14 cellular contexts compared by ENCODE assay signal in genomic region chr2:134283701-134284100, GRCh38. TPM values are rescaled to one million over a fixed set of nuclear protein-coding genes. Genes with fewer than 3 reads are reported as not detected.
A peak's percentile ranks its signal among the peaks of the same experiment; 100 is the strongest.
DNase-seq lines count a peak whose midpoint lies in the region; ATAC-seq and TF ChIP-seq lines count a peak whose summit lies in the region.
"Had no signal": no experiment of that assay in that cellular context is flagged by ENCODE, and none has a peak within 500 bp of the region (broad histone marks: within the 10 kb centered on the region; RNA-seq: fewer than 3 reads in every experiment).

No MANE protein-coding gene starts in this region.

- H3K27ac Mint-ChIP-seq in natural killer cell treated with Interleukin-12 subunit alpha and Interleukin-12 subunit beta and Interleukin-15 and Interleukin-18, amount 100 ng/mL, for 72 hours: peak overlapping the region; percentile 11 to 83
- no peak overlapping the region for H3K27ac Mint-ChIP-seq in natural killer cell

- H3K4me1 ChIP-seq in OCI-LY3 (ENCODE audit: low read length): peaks cover 68% of the 10 kb centered on the region
- H3K4me1 ChIP-seq: vagina had no signal

- peak overlapping the region; percentile 77 for H3K4me2 ChIP-seq in OCI-LY3 (ENCODE audit: low read length)

- peaks cover 12% of the 10 kb centered on the region for H3K36me3 Mint-ChIP-seq in natural killer cell treated with Interleukin-12 subunit alpha and Interleukin-12 subunit beta and Interleukin-15 and Interleukin-18, amount 100 ng/mL, for 72 hours
- H3K36me3 Mint-ChIP-seq in natural killer cell: peaks cover 22% of the 10 kb centered on the region
- H3K36me3 Mint-ChIP-seq: brain had no signal

- H3K4me3 ChIP-seq in OCI-LY3 (ENCODE audit: low read length) (no peak overlapping the region), fibroblast of villous mesenchyme (ENCODE audit: low read depth, low read length) (no peak overlapping the region)
- H3K4me3 ChIP-seq: vagina had no signal

- no peaks in the 10 kb centered on the region for H3K36me3 ChIP-seq in OCI-LY3 (replicated peaks; ENCODE audit: low read depth, low read length)
- H3K36me3 ChIP-seq: vagina had no signal

- no peaks in the 10 kb centered on the region for H3K9me3 Mint-ChIP-seq in natural killer cell treated with Interleukin-12 subunit alpha and Interleukin-12 subunit beta and Interleukin-15 and Interleukin-18, amount 100 ng/mL, for 72 hours
- H3K9me3 Mint-ChIP-seq in natural killer cell: no peaks in the 10 kb centered on the region
- H3K9me3 Mint-ChIP-seq: brain had no signal

- ATAC-seq in natural killer cell treated with Interleukin-12 subunit alpha and Interleukin-12 subunit beta and Interleukin-15 and Interleukin-18, amount 100 ng/mL, for 72 hours: no peak
- ATAC-seq in natural killer cell (no peak), HG02970 (IDR thresholded peaks at IDR 0.05; ENCODE audit: low FRiP score, unreplicated experiment) (no peak)

- no peak overlapping the region for H3K9ac ChIP-seq in OCI-LY3 (ENCODE audit: low read length)

- H3K27me3 Mint-ChIP-seq in natural killer cell treated with Interleukin-12 subunit alpha and Interleukin-12 subunit beta and Interleukin-15 and Interleukin-18, amount 100 ng/mL, for 72 hours: peaks cover 30 to 44% of the 10 kb centered on the region in 2 donors
- H3K27me3 Mint-ChIP-seq in natural killer cell (ENCODE audit: low read depth in 2 of 2): peaks cover 49 to 56% of the 10 kb centered on the region in 2 donors
- H3K27me3 Mint-ChIP-seq: brain had no signal

- H2AFZ ChIP-seq in OCI-LY3 (ENCODE audit: low read depth, low read length): no peak overlapping the region

- peaks cover 3% of the 10 kb centered on the region; the same call in 1 of the 2 replicates for H3K79me2 ChIP-seq in OCI-LY3 (ENCODE audit: low read length)

- TF ChIP-seq CTCF in natural killer cell (IDR thresholded peaks at IDR 0.05): no peak
- no peak for TF ChIP-seq CTCF in OCI-LY3 (IDR thresholded peaks at IDR 0.05; ENCODE audit: low read depth, low read length)
- TF ChIP-seq CTCF in fibroblast of villous mesenchyme (IDR thresholded peaks at IDR 0.05; ENCODE audit: insufficient read depth, low read depth, low read length): no peak

- peaks cover 34 to 49% of the 10 kb centered on the region in 2 donors for H3K4me1 Mint-ChIP-seq in natural killer cell treated with Interleukin-12 subunit alpha and Interleukin-12 subunit beta and Interleukin-15 and Interleukin-18, amount 100 ng/mL, for 72 hours (ENCODE audit: low read depth in 2 of 2)
- peaks cover 25 to 46% of the 10 kb centered on the region in 2 donors for H3K4me1 Mint-ChIP-seq in natural killer cell

- peak overlapping the region; percentile 77 for H3K27ac ChIP-seq in OCI-LY3 (ENCODE audit: low read length)
- H3K27ac ChIP-seq: vagina had no signal

- no peaks in the 10 kb centered on the region for H3K9me3 ChIP-seq in OCI-LY3 (ENCODE audit: insufficient read depth, low read length)
- H3K9me3 ChIP-seq: vagina had no signal

- peaks cover 6% of the 10 kb centered on the region; the same call in 1 of the 2 replicates for H4K20me1 ChIP-seq in OCI-LY3 (ENCODE audit: insufficient read depth, low read length)

- no peak for DNase-seq in natural killer cell treated with Interleukin-12 subunit alpha and Interleukin-12 subunit beta and Interleukin-15 and Interleukin-18, amount 100 ng/mL, for 72 hours (ENCODE audit: low spot score)
- DNase-seq in natural killer cell (no peak), fibroblast of villous mesenchyme (ENCODE audit: low read depth) (peak; percentile 73), NCI-H510A treated with DMSO at 0.1 percent for 48 hours (lab: John Stamatoyannopoulos, UW) (no peak), NCI-H774 (lab: John Stamatoyannopoulos, UW) (no peak)
- no peak for DNase-seq in stimulated activated CD4-positive, alpha-beta T cell treated with anti-CD3 and anti-CD28 coated beads, Interleukin-1b, Interleukin-23, amount 100 ng/mL, for 48 hours
- DNase-seq: foreskin melanocyte, midbrain, NCI-H1092 treated with DMSO at 0.1 percent for 48 hours, occipital lobe had no signal

- intact Hi-C loops in natural killer cell (cut with micrococcal nuclease): no loop called here

- peaks cover 27% of the 10 kb centered on the region for H3K27me3 ChIP-seq in OCI-LY3 (ENCODE audit: low read depth, low read length)
- H3K27me3 ChIP-seq: vagina had no signal

- peak overlapping the region; percentile 9 for H3K4me3 Mint-ChIP-seq in natural killer cell treated with Interleukin-12 subunit alpha and Interleukin-12 subunit beta and Interleukin-15 and Interleukin-18, amount 100 ng/mL, for 72 hours
- H3K4me3 Mint-ChIP-seq in natural killer cell: no peak overlapping the region
- H3K4me3 Mint-ChIP-seq: brain had no signal

RNA-seq across cellular contexts. Expression of gene MGAT5, which starts 29.8 kb away (rescaled TPM):
- total RNA-seq in natural killer cell treated with Interleukin-12 subunit alpha and Interleukin-12 subunit beta and Interleukin-15 and Interleukin-18, amount 100 ng/mL, for 72 hours: 10 to 100 TPM; 58.1 to 99.5 TPM
- 10 to 100 TPM; 39.7 to 58.2 (median 57.0) TPM for total RNA-seq in natural killer cell
- 64.7 and 109 TPM in 2 replicates for total RNA-seq in fibroblast of villous mesenchyme

Comparison
In these comparisons a context has a peak if more than half of its experiments do, and no peak if none do; other contexts are left out.
1. H3K27ac Mint-ChIP-seq: peak in natural killer cell treated with Interleukin-12 subunit alpha and Interleukin-12 subunit beta and Interleukin-15 and Interleukin-18, amount 100 ng/mL, for 72 hours (2 of 2); none in natural killer cell (0 of 2).